26 cellular contexts compared by ENCODE assay signal in genomic region chr6:40410792-40411191, GRCh38.
A peak's percentile ranks its signal among the peaks of the same experiment; 100 is the strongest.
DNase-seq lines count a peak whose midpoint lies in the region; ATAC-seq and TF ChIP-seq lines count a peak whose summit lies in the region.
"Had no signal": no experiment of that assay in that cellular context is flagged by ENCODE, and none has a peak within 500 bp of the region (broad histone marks: within the 10 kb centered on the region; RNA-seq: fewer than 3 reads in every experiment).

No MANE protein-coding gene starts in this region.

- H3K79me1 ChIP-seq in mesenchymal stem cell (replicated peaks; ENCODE audit: low read length, poor library complexity, severe bottlenecking): no peaks in the 10 kb centered on the region

- peaks cover 35% of the 10 kb centered on the region for H3K4me1 ChIP-seq in mesenchymal stem cell (ENCODE audit: control insufficient read depth, insufficient read depth, low read depth, low read length)
- no peaks in the 10 kb centered on the region for H3K4me1 ChIP-seq in aorta (ENCODE audit: control insufficient read depth in 1 of 2, insufficient read depth in 2 of 2, low read length in 2 of 2)
- H3K4me1 ChIP-seq in gastrocnemius medialis: no peaks in the 10 kb centered on the region
- H3K4me1 ChIP-seq: Caco-2, lower lobe of right lung, tibial nerve had no signal

- no peak overlapping the region for H3K4ac ChIP-seq in mesenchymal stem cell (ENCODE audit: low read depth in 1 of 2, low read length in 2 of 2)

- no peak overlapping the region for H3K23ac ChIP-seq in mesenchymal stem cell (ENCODE audit: low read length in 2 of 2)

- H4K91ac ChIP-seq in mesenchymal stem cell (ENCODE audit: low read length): no peak overlapping the region

- in situ Hi-C loops in gastrocnemius medialis (cut with MboI; ENCODE audit: low sequenced_read_pairs in 4 of 4): no loop called here

- ATAC-seq in aorta (ENCODE audit: low FRiP score) (no peak), gastrocnemius medialis (no peak)
- ATAC-seq: activated CD8-positive, alpha-beta T cell treated with anti-CD3 and anti-CD28 coated beads, Interleukin-2, amount 10 ng/mL, durations not matched to agents 7 days and 5 days; activated T-helper 17 cell treated with anti-CD3 and anti-CD28 coated beads, Interleukin-2, amount 50 U/mL, for 72 hours; lower lobe of right lung; stimulated activated effector memory CD8-positive, alpha-beta T cell treated with anti-CD3 and anti-CD28 coated beads, Interleukin-12 subunit alpha, Interleukin-12 subunit beta, amount 100 ng/mL, for 72 hours had no signal

- no peak overlapping the region for H3K14ac ChIP-seq in mesenchymal stem cell (ENCODE audit: low read length in 2 of 2)

- WGBS in mesenchymal stem cell: no CpG with 5 or more reads among the region's 1 CpG
- WGBS in aorta, 2 donors: 36 to 37% methylated on average over 1 of the region's 1 CpG

- H3K9me3 ChIP-seq in mesenchymal stem cell (ENCODE audit: control insufficient read depth, low read length) (no peaks in the 10 kb centered on the region), aorta (ENCODE audit: control insufficient read depth, low read length) (no peaks in the 10 kb centered on the region), gastrocnemius medialis (no peaks in the 10 kb centered on the region)
- H3K9me3 ChIP-seq: Caco-2, esophagus squamous epithelium, lower lobe of right lung, tibial nerve had no signal

- H3K27me3 ChIP-seq in mesenchymal stem cell (ENCODE audit: control insufficient read depth in 1 of 2, insufficient read depth in 1 of 2, low read length in 2 of 2): peaks cover 0 to 21% of the 10 kb centered on the region in 2 experiments
- H3K27me3 ChIP-seq in aorta (ENCODE audit: control insufficient read depth in 1 of 2, insufficient read depth in 2 of 2, low read length in 1 of 2): no peaks in the 10 kb centered on the region
- H3K27me3 ChIP-seq in gastrocnemius medialis: no peaks in the 10 kb centered on the region
- H3K27me3 ChIP-seq: brain microvascular endothelial cell, dorsolateral prefrontal cortex, esophagus squamous epithelium, tibial nerve had no signal

- no peak overlapping the region for H2AFZ ChIP-seq in mesenchymal stem cell (ENCODE audit: low read depth, low read length)

- H3K4me2 ChIP-seq in mesenchymal stem cell (ENCODE audit: low read length, poor library complexity, severe bottlenecking): no peak overlapping the region

- H2BK120ac ChIP-seq in mesenchymal stem cell (ENCODE audit: low read depth, low read length): no peak overlapping the region

- no peak overlapping the region for H3K9ac ChIP-seq in mesenchymal stem cell (ENCODE audit: low read length)

- peak; percentile 76 for DNase-seq in D341Med (ENCODE audit: low spot score)
- peak; percentile 71 for DNase-seq in NCI-H1694 treated with DMSO at 0.1 percent for 48 hours (lab: John Stamatoyannopoulos, UW)
- DNase-seq in SK-N-DZ (ENCODE audit: low spot score): peak; percentile 23
- no peak for DNase-seq in mesenchymal stem cell
- no peak for DNase-seq in aorta
- DNase-seq in iPS-NIHi11 (ENCODE audit: low spot score): no peak
- DNase-seq in gastrocnemius medialis: no peak
- DNase-seq: activated CD4-positive, alpha-beta T cell treated with anti-CD3 and anti-CD28 coated beads for 4 hours; activated CD8-positive, alpha-beta T cell treated with anti-CD3 and anti-CD28 coated beads, Interleukin-2, amount 10 ng/mL, durations not matched to agents 7 days and 5 days; activated naive CD4-positive, alpha-beta T cell treated with anti-CD3 and anti-CD28 coated beads, Interleukin-2, amount 50 U/mL, for 16 hours; brain microvascular endothelial cell; Caco-2; dorsolateral prefrontal cortex; esophagus squamous epithelium; foreskin melanocyte; KBM-7; lower lobe of right lung; NCI-H1092 treated with DMSO at 0.1 percent for 48 hours; NCI-H2107; NCI-H526 treated with DMSO at 0.1 percent for 48 hours; SHP77 treated with DMSO at 0.1 percent for 48 hours; T-helper 9 cell had no signal

- H3K27ac ChIP-seq in mesenchymal stem cell (ENCODE audit: low read length, poor library complexity, severe bottlenecking) (no peak overlapping the region), aorta (ENCODE audit: low read depth in 1 of 2, low read length in 2 of 2) (no peak overlapping the region), gastrocnemius medialis (no peak overlapping the region)
- H3K27ac ChIP-seq: brain microvascular endothelial cell, C4-2B, esophagus squamous epithelium, lower lobe of right lung, tibial nerve had no signal

- intact Hi-C loops in aorta (cut with DNase I) (no loop called here), gastrocnemius medialis (cut with DNase I; ENCODE audit: low total_unique reads) (no loop called here)

- H2BK5ac ChIP-seq in mesenchymal stem cell (ENCODE audit: low read depth, low read length, poor library complexity, severe bottlenecking): no peak overlapping the region

- H3K4me3 ChIP-seq in mesenchymal stem cell (ENCODE audit: insufficient read depth in 1 of 2, low read depth in 1 of 2, low read length in 2 of 2): no peak overlapping the region
- no peak overlapping the region for H3K4me3 ChIP-seq in aorta (ENCODE audit: low read length in 2 of 2)
- no peak overlapping the region for H3K4me3 ChIP-seq in gastrocnemius medialis
- H3K4me3 ChIP-seq: dorsolateral prefrontal cortex, esophagus squamous epithelium, lower lobe of right lung, tibial nerve had no signal

- TF ChIP-seq CTCF in gastrocnemius medialis (IDR thresholded peaks at IDR 0.05 in 4 of 5, conservative IDR thresholded peaks at IDR 0.05 in 1 of 5): no peak

- no peak for TF ChIP-seq POLR2A in gastrocnemius medialis (IDR thresholded peaks at IDR 0.05)

- no peak overlapping the region for H3K18ac ChIP-seq in mesenchymal stem cell (ENCODE audit: low read depth in 1 of 2, low read length in 2 of 2)

- no peak overlapping the region for H4K8ac ChIP-seq in mesenchymal stem cell (ENCODE audit: low read length)

- peak overlapping the region; percentile 53 for H2AK5ac ChIP-seq in mesenchymal stem cell (ENCODE audit: low read length, severe bottlenecking)

- H2BK15ac ChIP-seq in mesenchymal stem cell (ENCODE audit: low read depth, poor library complexity, severe bottlenecking): no peak overlapping the region

- no peak overlapping the region for H2BK12ac ChIP-seq in mesenchymal stem cell (ENCODE audit: low read length in 2 of 2)

- H3K36me3 ChIP-seq in mesenchymal stem cell (ENCODE audit: control insufficient read depth in 1 of 2, insufficient read depth in 2 of 2, low read depth in 1 of 2, low read length in 2 of 2): no peaks in the 10 kb centered on the region
- H3K36me3 ChIP-seq in aorta (ENCODE audit: control insufficient read depth in 1 of 2, insufficient read depth in 2 of 2, low read length in 1 of 2): no peaks in the 10 kb centered on the region
- no peaks in the 10 kb centered on the region for H3K36me3 ChIP-seq in gastrocnemius medialis
- H3K36me3 ChIP-seq: brain microvascular endothelial cell, esophagus squamous epithelium, lower lobe of right lung, tibial nerve had no signal

Comparison
In these comparisons a context has a peak if more than half of its experiments do, and no peak if none do; other contexts are left out.
1. DNase-seq: peak in D341Med (single experiment), NCI-H1694 treated with DMSO at 0.1 percent for 48 hours (single experiment) and SK-N-DZ (single experiment); none in mesenchymal stem cell (single experiment), aorta (0 of 2), iPS-NIHi11 (single experiment) and gastrocnemius medialis (0 of 2).